Comparison of ENCODE assay signal across 8 cellular contexts in genomic region chr2:85133751-85134254, GRCh38. TPM values are rescaled to one million over a fixed set of nuclear protein-coding genes. Genes with fewer than 3 reads are reported as not detected.
DNase-seq lines count a peak whose midpoint lies in the region; ATAC-seq and TF ChIP-seq lines count a peak whose summit lies in the region.

No MANE protein-coding gene starts in this region.

- WGBS in heart right ventricle, 2 donors: 0 to 1% methylated on average over 50 to 57 of the region's 57 CpGs
- 1 to 3% (median 2%) methylated on average over 28 to 57 of the region's 57 CpGs for WGBS in psoas muscle, 3 donors

- H3K27me3 ChIP-seq in Caco-2 (replicated peaks; ENCODE audit: control insufficient read depth, insufficient read depth, low read length) (no peaks in the 10 kb centered on the region), heart right ventricle (peaks cover 0 to 54% (median 0%) of the 10 kb centered on the region in 7 donors), psoas muscle (ENCODE audit: insufficient read depth in 3 of 3, low read length in 2 of 3) (no peaks in the 10 kb centered on the region)

- peaks cover 21% of the 10 kb centered on the region for H3K4me1 ChIP-seq in Caco-2
- H3K4me1 ChIP-seq in heart right ventricle: peaks cover 0 to 53% (median 45%) of the 10 kb centered on the region in 9 donors
- H3K4me1 ChIP-seq in psoas muscle: peaks cover 8% of the 10 kb centered on the region

- H3K4me1 Mint-ChIP-seq in Caco-2 (ENCODE audit: low read depth, unreplicated experiment): no peaks in the 10 kb centered on the region

- H3K36me3 ChIP-seq in Caco-2 (ENCODE audit: control insufficient read depth, insufficient read depth, low read length): no peaks in the 10 kb centered on the region
- H3K36me3 ChIP-seq in heart right ventricle: no peaks in the 10 kb centered on the region
- H3K36me3 ChIP-seq in psoas muscle (ENCODE audit: insufficient read depth in 1 of 2, low read depth in 1 of 2): no peaks in the 10 kb centered on the region

- POLR2A ChIA-PET in Caco-2 (lab: Charles Lee): interaction anchor here (1.0 to 2.0 kb wide), 2 partner anchors 122 to 427 kb away, joined by 7 to 11 read pairs; partner anchors contain the start of gene GGCX

- no peaks in the 10 kb centered on the region for H3K27me3 Mint-ChIP-seq in Caco-2 (ENCODE audit: insufficient read depth, unreplicated experiment)

- peak overlapping the region; percentile 39 for H3K4me3 ChIP-seq in Caco-2 (ENCODE audit: low read depth, low read length)
- peak overlapping the region; percentile 64 to 97 (median 80) for H3K4me3 ChIP-seq in heart right ventricle
- peak overlapping the region; percentile 85 for H3K4me3 ChIP-seq in psoas muscle

- CTCF ChIA-PET in Caco-2 (lab: Charles Lee): interaction anchor here (0.8 to 2.1 kb wide), 12 partner anchors 9 to 418 kb away, joined by 3 to 18 read pairs (median 6); no protein-coding TSS in a partner anchor

- no peak for TF ChIP-seq CTCF in Caco-2 (IDR thresholded peaks at IDR 0.05; ENCODE audit: insufficient read depth in 1 of 2, low read depth in 1 of 2, low read length in 1 of 2, severe bottlenecking in 1 of 2, unreplicated experiment in 1 of 2)
- TF ChIP-seq CTCF in heart right ventricle (IDR thresholded peaks at IDR 0.05): no peak
- TF ChIP-seq CTCF in psoas muscle (IDR thresholded peaks at IDR 0.05): no peak

- no peaks in the 10 kb centered on the region for H3K9me3 Mint-ChIP-seq in Caco-2 (ENCODE audit: unreplicated experiment)
- H3K9me3 Mint-ChIP-seq in activated naive CD4-positive, alpha-beta T cell treated with anti-CD3 and anti-CD28 coated beads, Interleukin-2, amount 50 U/mL, for 72 hours: no peaks in the 10 kb centered on the region

- peak overlapping the region; percentile 33 to 90 (median 84) for H3K27ac ChIP-seq in heart right ventricle
- H3K27ac ChIP-seq in psoas muscle: peak overlapping the region; percentile 47

- no TSS peak for BruUV-seq in Caco-2 (replicated peaks; lab: Mats Ljungman, UMichigan)

- no peak overlapping the region for H3K27ac Mint-ChIP-seq in Caco-2 (ENCODE audit: unreplicated experiment)
- H3K27ac Mint-ChIP-seq in activated naive CD4-positive, alpha-beta T cell treated with anti-CD3 and anti-CD28 coated beads, Interleukin-2, amount 50 U/mL, for 72 hours: no peak overlapping the region

- H3K9me3 ChIP-seq in Caco-2: no peaks in the 10 kb centered on the region
- no peaks in the 10 kb centered on the region for H3K9me3 ChIP-seq in heart right ventricle
- no peaks in the 10 kb centered on the region for H3K9me3 ChIP-seq in psoas muscle

- DNase-seq in Caco-2 (peak; percentile 54 to 57), heart right ventricle (peak; percentile 27 to 58), psoas muscle (peak; percentile 58 to 78), NCI-H2196 (lab: John Stamatoyannopoulos, UW; ENCODE audit: unreplicated experiment) (no peak)
- DNase-seq in activated naive CD4-positive, alpha-beta T cell treated with anti-CD3 and anti-CD28 coated beads, Interleukin-2, amount 50 U/mL, for 72 hours (ENCODE audit: low spot score in 2 of 2): peak in 1 of 2 donors; percentile 13

- peak overlapping the region; percentile 95 for H3K4me3 Mint-ChIP-seq in Caco-2 (ENCODE audit: unreplicated experiment)

- intact Hi-C loops in Caco-2 (cut with micrococcal nuclease; ENCODE audit: unreplicated experiment): loop anchor here (1.0 kb wide), 2 partner anchors 109 to 122 kb away; no protein-coding TSS in a partner anchor
- intact Hi-C loops in heart right ventricle (cut with DNase I): loop anchor here (1.0 to 5.0 kb wide), 8 partner anchors 51 to 153 kb away; no protein-coding TSS in a partner anchor
- intact Hi-C loops in psoas muscle (cut with DNase I): loop anchor here (1.0 to 5.0 kb wide), 4 partner anchors 81 to 153 kb away; no protein-coding TSS in a partner anchor

- peaks cover 7% of the 10 kb centered on the region for H3K36me3 Mint-ChIP-seq in Caco-2 (ENCODE audit: insufficient read depth, unreplicated experiment)
- H3K36me3 Mint-ChIP-seq in activated naive CD4-positive, alpha-beta T cell treated with anti-CD3 and anti-CD28 coated beads, Interleukin-2, amount 50 U/mL, for 72 hours: no peaks in the 10 kb centered on the region

- peak; percentile 17 for ATAC-seq in HG03442 (IDR thresholded peaks at IDR 0.05; ENCODE audit: unreplicated experiment)
- peak; percentile 8 to 39 for ATAC-seq in activated naive CD4-positive, alpha-beta T cell treated with anti-CD3 and anti-CD28 coated beads, Interleukin-2, amount 50 U/mL, for 72 hours
- peak in 4 of 8 donors; percentile 2 to 18 (median 16) for ATAC-seq in heart right ventricle
- peak; percentile 11 to 32 (median 22) for ATAC-seq in psoas muscle
- no peak for ATAC-seq in HG02763 (IDR thresholded peaks at IDR 0.05; ENCODE audit: unreplicated experiment)
- no peak for ATAC-seq in HG03045 (IDR thresholded peaks at IDR 0.05; ENCODE audit: unreplicated experiment)

RNA-seq across cellular contexts. Expression of gene TCF7L1, which starts 0.6 kb away (rescaled TPM):
- 27.7 and 29.0 TPM in 2 replicates for total RNA-seq in Caco-2 (2022)
- total RNA-seq in activated naive CD4-positive, alpha-beta T cell treated with anti-CD3 and anti-CD28 coated beads, Interleukin-2, amount 50 U/mL, for 72 hours: under 1 TPM in 1 of 2 donors, not detected in 1; 0.11 TPM
- 10 to 100 TPM in 3 of 10 donors, 1 to 10 TPM in 7; 4.5 to 10.9 (median 6.3) TPM for total RNA-seq in heart right ventricle
- 1 to 10 TPM; 4.7 to 8.9 TPM for polyA plus RNA-seq in heart right ventricle
- 10 to 100 TPM in 1 of 4 donors, 1 to 10 TPM in 3; 5.3 to 13.3 (median 8.0) TPM for total RNA-seq in psoas muscle
- polyA plus RNA-seq in psoas muscle: 1 to 10 TPM; 2.1 to 6.1 (median 5.6) TPM

Comparison
In these comparisons a context has a peak if more than half of its experiments do, and no peak if none do; other contexts are left out.
1. ATAC-seq: peak in HG03442 (single experiment), activated naive CD4-positive, alpha-beta T cell treated with anti-CD3 and anti-CD28 coated beads, Interleukin-2, amount 50 U/mL, for 72 hours (2 of 2) and psoas muscle (4 of 4); none in HG02763 (single experiment) and HG03045 (single experiment).
2. RNA of gene TCF7L1, which starts 0.6 kb away (total RNA-seq): 27.7 to 29.0 TPM in Caco-2, 5.3 to 13.3 TPM in psoas muscle and 4.5 to 10.9 TPM in heart right ventricle; 0.11 TPM in activated naive CD4-positive, alpha-beta T cell treated with anti-CD3 and anti-CD28 coated beads, Interleukin-2, amount 50 U/mL, for 72 hours; every median in the first group is over 4 times any median in the second.
3. Peak in every context shown above with its lines, with median percentiles within 50 percentile points of each other: H3K4me3 ChIP-seq.